ENCODE assay signal across 17 cellular contexts in the genomic region with DNA sequence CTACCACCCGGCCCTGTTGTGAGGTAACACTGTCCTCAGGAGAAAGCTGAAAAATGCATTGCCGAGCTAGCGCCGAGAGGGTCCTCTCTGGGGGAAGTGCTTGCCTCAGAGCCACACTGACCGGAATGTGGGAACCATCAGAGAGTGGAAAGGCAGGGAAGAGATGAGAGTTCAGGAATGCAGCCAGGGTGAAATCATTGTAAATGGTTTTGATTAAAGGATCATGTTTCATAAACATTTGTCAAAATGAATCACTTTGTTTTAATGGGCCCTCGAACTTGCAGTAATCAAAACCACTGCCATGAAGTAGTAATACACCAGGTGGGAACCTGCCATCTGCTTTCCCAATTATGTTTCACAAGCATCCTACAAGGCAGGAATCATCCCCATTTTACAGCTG. TPM values are rescaled to one million over a fixed set of nuclear protein-coding genes. Genes with fewer than 3 reads are reported as not detected.
DNase-seq lines count a peak whose midpoint lies in the region; ATAC-seq, FAIRE-seq and TF ChIP-seq lines count a peak whose summit lies in the region.
"Had no signal": no experiment of that assay in that cellular context is flagged by ENCODE, and none has a peak within 500 bp of the region (broad histone marks: within the 10 kb centered on the region; RNA-seq: fewer than 3 reads in every experiment).

No MANE protein-coding gene starts in this region.

- no peak overlapping the region for H3K4me3 ChIP-seq in K562
- H3K4me3 ChIP-seq: esophagus muscularis mucosa, uterus had no signal

- in situ Hi-C loops in K562 (cut with MboI), result loop anchor here (5.0 kb wide), 1 partner anchor 99 kb away; no protein-coding TSS in a partner anchor

- BruUV-seq in K562 (replicated peaks; lab: Mats Ljungman, UMichigan), result no TSS peak

- H3K27me3 Mint-ChIP-seq in nephron (ENCODE audit: low read depth), result no peaks in the 10 kb centered on the region
- H3K27me3 Mint-ChIP-seq: dendritic cell treated with granulocyte-macrophage colony-stimulating factor and Interleukin-4, amounts not matched to agents 40 ng/mL and 50 ng/mL, for 4 days; stimulated activated naive CD8-positive, alpha-beta T cell treated with anti-CD3 and anti-CD28 coated beads, Interleukin-15, Interleukin-2, amounts not matched to agents 100 ng/mL and 50 ng/mL, for 24 hours had no signal

- H3K27ac ChIP-seq in K562 (ENCODE audit: extremely low read depth, low read depth, low read length), result no peak overlapping the region
- H3K27ac ChIP-seq: esophagus muscularis mucosa, uterus had no signal

- TF ChIP-seq EP300 in K562 (IDR thresholded peaks at IDR 0.05; ENCODE audit: low read length), result no peak

- H3K4me3 Mint-ChIP-seq in nephron, result no peak overlapping the region
- H3K4me3 Mint-ChIP-seq: dendritic cell treated with granulocyte-macrophage colony-stimulating factor and Interleukin-4, amounts not matched to agents 40 ng/mL and 50 ng/mL, for 4 days; stimulated activated naive CD8-positive, alpha-beta T cell treated with anti-CD3 and anti-CD28 coated beads, Interleukin-15, Interleukin-2, amounts not matched to agents 100 ng/mL and 50 ng/mL, for 24 hours had no signal

- no peak for TF ChIP-seq POLR2A in K562 (conservative IDR thresholded peaks at IDR 0.05)

- WGBS in K562 (ENCODE audit: insufficient coverage, low coverage, missing lambda C conversion rate), result 64% methylated on average over 3 of the region's 6 CpGs

- ATAC-seq in K562, result no peak
- no peak for ATAC-seq in HG02763 (IDR thresholded peaks at IDR 0.05; ENCODE audit: unreplicated experiment)
- ATAC-seq in GM21515 (IDR thresholded peaks at IDR 0.05; ENCODE audit: unreplicated experiment), result no peak

- DNase-seq in ELR (ENCODE audit: low read depth) (peak; percentile 78), HTR-8/SVneo (ENCODE audit: insufficient read length, low spot score) (peak; percentile 23), K562 (ENCODE audit: extremely low read depth in 1 of 4, low spot score in 3 of 4) (no peak), NCI-H748 treated with DMSO at 0.1 percent for 48 hours (lab: John Stamatoyannopoulos, UW) (no peak)
- DNase-seq: COR-L47, NCI-H1092 treated with DMSO at 0.1 percent for 48 hours, nucleus accumbens, uterus had no signal

- intact Hi-C loops in K562 (cut with micrococcal nuclease), result no loop called here

- POLR2A ChIA-PET in K562 (lab: Yijun Ruan, JAX), result interaction anchor here (0.7 to 1.9 kb wide), 8 partner anchors 9 to 183 kb away, joined by 3 to 7 read pairs (median 4); no protein-coding TSS in a partner anchor

- CTCF ChIA-PET in K562 (lab: Yijun Ruan, JAX; ENCODE audit: low intra/inter-chr PET ratio), result no interaction called here

- no peaks in the 10 kb centered on the region for H3K79me2 ChIP-seq in K562 (ENCODE audit: control insufficient read depth, insufficient read depth, low read length)

- TF ChIP-seq RAD21 in K562 (CRISPR knock-in tag; conservative IDR thresholded peaks at IDR 0.05 in 1 of 2, IDR thresholded peaks at IDR 0.05 in 1 of 2), result no peak

- H3K4me2 ChIP-seq in K562 (ENCODE audit: insufficient read depth, low read length), result no peak overlapping the region

- FAIRE-seq in HTR-8/SVneo (lab: Jason Lieb, UNC) (no peak), K562 (lab: Jason Lieb, UNC) (no peak)

- H3K4me1 Mint-ChIP-seq in nephron, result no peaks in the 10 kb centered on the region

- H3K36me3 ChIP-seq in K562 (ENCODE audit: control insufficient read depth, insufficient read depth, low read length), result peaks cover 50% of the 10 kb centered on the region
- H3K36me3 ChIP-seq: uterus had no signal

- H4K20me1 ChIP-seq in K562 (replicated peaks; ENCODE audit: control insufficient read depth, insufficient read depth, low read length), result no peaks in the 10 kb centered on the region; the same call in 1 of the 2 replicates

- no peaks in the 10 kb centered on the region for H3K27me3 ChIP-seq in K562 (ENCODE audit: control insufficient read depth in 2 of 2, insufficient read depth in 2 of 2, low read length in 2 of 2)
- H3K27me3 ChIP-seq: esophagus muscularis mucosa, uterus had no signal

- no peak overlapping the region for H2AFZ ChIP-seq in K562 (ENCODE audit: low read depth, low read length)

- no peaks in the 10 kb centered on the region for H3K4me1 ChIP-seq in K562 (replicated peaks in 1 of 2; ENCODE audit: control insufficient read depth in 2 of 2, insufficient read depth in 2 of 2, low read length in 2 of 2)
- H3K4me1 ChIP-seq: uterus had no signal

- H3K9ac ChIP-seq in K562 (ENCODE audit: insufficient read depth in 1 of 2, low read depth in 2 of 2, low read length in 2 of 2), result no peak overlapping the region

- TF ChIP-seq CTCF in K562 (IDR thresholded peaks at IDR 0.05 in 2 of 3, conservative IDR thresholded peaks at IDR 0.05 in 1 of 3; ENCODE audit: insufficient read depth in 2 of 3, low read depth in 1 of 3, low read length in 3 of 3) (no peak), nephron (IDR thresholded peaks at IDR 0.05; ENCODE audit: unreplicated experiment in 3 of 3) (no peak)

- no peaks in the 10 kb centered on the region for H3K9me1 ChIP-seq in K562 (ENCODE audit: control insufficient read depth, insufficient read depth, low read length)

- H3K9me3 ChIP-seq in K562 (replicated peaks; ENCODE audit: control insufficient read depth, insufficient read depth, low read depth, low read length), result no peaks in the 10 kb centered on the region
- H3K9me3 ChIP-seq: esophagus muscularis mucosa, uterus had no signal

- peaks cover 34% of the 10 kb centered on the region for H3K36me3 Mint-ChIP-seq in nephron (ENCODE audit: low read depth)

- H3K27ac Mint-ChIP-seq in nephron, result peak overlapping the region in 2 of 3 experiments; percentile 10 to 70
- H3K27ac Mint-ChIP-seq: dendritic cell treated with granulocyte-macrophage colony-stimulating factor and Interleukin-4, amounts not matched to agents 40 ng/mL and 50 ng/mL, for 4 days; stimulated activated naive CD8-positive, alpha-beta T cell treated with anti-CD3 and anti-CD28 coated beads, Interleukin-15, Interleukin-2, amounts not matched to agents 100 ng/mL and 50 ng/mL, for 24 hours had no signal

- no peaks in the 10 kb centered on the region for H3K9me3 Mint-ChIP-seq in nephron
- H3K9me3 Mint-ChIP-seq: dendritic cell treated with granulocyte-macrophage colony-stimulating factor and Interleukin-4, amounts not matched to agents 40 ng/mL and 50 ng/mL, for 4 days; stimulated activated naive CD8-positive, alpha-beta T cell treated with anti-CD3 and anti-CD28 coated beads, Interleukin-15, Interleukin-2, amounts not matched to agents 100 ng/mL and 50 ng/mL, for 24 hours had no signal

TF ChIP-seq in K562, 482 proteins besides CTCF, POLR2A, EP300 and RAD21 (continues in another document):
- 0 out of 2 replicates have a peak, but pooled peaks have one; percentile 7 for TF ChIP-seq POLR2AphosphoS2 (IDR thresholded peaks at IDR 0.05; ENCODE audit: low read length)
- TF ChIP-seq MCM2 (IDR thresholded peaks at IDR 0.05; ENCODE audit: low read depth), result no peak
- TF ChIP-seq, protein P1, sequence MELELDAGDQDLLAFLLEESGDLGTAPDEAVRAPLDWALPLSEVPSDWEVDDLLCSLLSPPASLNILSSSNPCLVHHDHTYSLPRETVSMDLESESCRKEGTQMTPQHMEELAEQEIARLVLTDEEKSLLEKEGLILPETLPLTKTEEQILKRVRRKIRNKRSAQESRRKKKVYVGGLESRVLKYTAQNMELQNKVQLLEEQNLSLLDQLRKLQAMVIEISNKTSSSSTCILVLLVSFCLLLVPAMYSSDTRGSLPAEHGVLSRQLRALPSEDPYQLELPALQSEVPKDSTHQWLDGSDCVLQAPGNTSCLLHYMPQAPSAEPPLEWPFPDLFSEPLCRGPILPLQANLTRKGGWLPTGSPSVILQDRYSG (tag; conservative IDR thresholded peaks at IDR 0.05; ENCODE audit: low read depth), result no peak

RNA-seq across cellular contexts. Expression of a gene that starts 16.9 kb away (rescaled TPM):
- not detected in 2 replicates for total RNA-seq in K562 (2011; cell fraction: chromatin; rRNA removed; ENCODE audit: low replicate concordance)
- not detected in 2 replicates for total RNA-seq in K562 (2011; cell fraction: nucleolus; rRNA removed)
- total RNA-seq in K562 (2011; cell fraction: nucleoplasm; rRNA removed), result not detected in 2 replicates
- total RNA-seq in K562 (2014; rRNA removed) (not detected in 2 replicates), K562 (2014; rRNA removed; fragmentation: Illumina TruSeq; extraction: Trizol) (not detected in 2 replicates), K562 (2015; rRNA removed; fragmentation: Illumina TruSeq; extraction: Trizol) (not detected in 2 replicates), K562 (2021) (not detected in 2 replicates)
- polyA plus RNA-seq in K562 (2011; rRNA removed) (not detected in 2 replicates), K562 (2014; fragmentation: Illumina TruSeq; extraction: Trizol) (not detected in 2 replicates), K562 (2014; fragmentation: Nextera tagmentation; extraction: Ambion mirVana) (not detected), K562 (2014; rRNA removed) (not detected in 2 replicates)
- not detected in 2 replicates for polyA plus RNA-seq in K562 (2011; cell fraction: cytosol; rRNA removed)
- polyA plus RNA-seq in K562 (2011; cell fraction: nucleus; rRNA removed), result 0.14 TPM in 1 of 2 replicates, not detected in the other
- not detected in 2 replicates for polyA plus RNA-seq in K562 (2012)
- polyA minus RNA-seq in K562 (2011; rRNA and poly(A)+ RNA removed), result not detected in 2 replicates
- not detected in 2 replicates for polyA minus RNA-seq in K562 (2011; cell fraction: cytosol; rRNA and poly(A)+ RNA removed)
- not detected in 2 replicates for polyA minus RNA-seq in K562 (2011; cell fraction: nucleus; rRNA and poly(A)+ RNA removed)
- total RNA-seq: esophagus muscularis mucosa, lung microvascular endothelial cell, NCI-H460, skeletal muscle tissue, uterus had no signal

RNA-seq across cellular contexts. Expression of a gene that starts 23.3 kb away (rescaled TPM):
- 257 and 369 TPM in 2 replicates for total RNA-seq in K562 (2011; cell fraction: chromatin; rRNA removed; ENCODE audit: low replicate concordance)
- 237 and 246 TPM in 2 replicates for total RNA-seq in K562 (2011; cell fraction: nucleolus; rRNA removed)
- total RNA-seq in K562 (2011; cell fraction: nucleoplasm; rRNA removed), result 205 and 228 TPM in 2 replicates
- total RNA-seq in K562 (2014; rRNA removed), result 245 and 270 TPM in 2 replicates
- 211 and 223 TPM in 2 replicates for total RNA-seq in K562 (2014; rRNA removed; fragmentation: Illumina TruSeq; extraction: Trizol)
- total RNA-seq in K562 (2015; rRNA removed; fragmentation: Illumina TruSeq; extraction: Trizol), result 250 and 258 TPM in 2 replicates
- total RNA-seq in K562 (2021), result 187 and 202 TPM in 2 replicates
- polyA plus RNA-seq in K562 (2011; rRNA removed), result 262 and 272 TPM in 2 replicates
- 181 and 231 TPM in 2 replicates for polyA plus RNA-seq in K562 (2011; cell fraction: cytosol; rRNA removed)
- 455 and 511 TPM in 2 replicates for polyA plus RNA-seq in K562 (2011; cell fraction: nucleus; rRNA removed)
- polyA plus RNA-seq in K562 (2012), result 160 and 166 TPM in 2 replicates
- polyA plus RNA-seq in K562 (2014; fragmentation: Illumina TruSeq; extraction: Trizol), result 222 and 263 TPM in 2 replicates
- 100 to 1,000 TPM in 1 of 2 experiments, 10 to 100 TPM in 1; 76.1 to 141 TPM for polyA plus RNA-seq in K562 (2014; fragmentation: Nextera tagmentation; extraction: Ambion mirVana)
- polyA plus RNA-seq in K562 (2014; rRNA removed), result 238 and 264 TPM in 2 replicates
- 320 and 341 TPM in 2 replicates for polyA minus RNA-seq in K562 (2011; rRNA and poly(A)+ RNA removed)
- polyA minus RNA-seq in K562 (2011; cell fraction: cytosol; rRNA and poly(A)+ RNA removed), result 122 and 130 TPM in 2 replicates
- 198 and 295 TPM in 2 replicates for polyA minus RNA-seq in K562 (2011; cell fraction: nucleus; rRNA and poly(A)+ RNA removed)

Comparison
In these comparisons a context has a peak if more than half of its experiments do, and no peak if none do; other contexts are left out.
1. DNase-seq: peak in ELR (single experiment) and HTR-8/SVneo (single experiment); none in K562 (0 of 4) and NCI-H748 treated with DMSO at 0.1 percent for 48 hours (single experiment).